Comparison of ENCODE assay signal across 21 cellular contexts in the genomic region with DNA sequence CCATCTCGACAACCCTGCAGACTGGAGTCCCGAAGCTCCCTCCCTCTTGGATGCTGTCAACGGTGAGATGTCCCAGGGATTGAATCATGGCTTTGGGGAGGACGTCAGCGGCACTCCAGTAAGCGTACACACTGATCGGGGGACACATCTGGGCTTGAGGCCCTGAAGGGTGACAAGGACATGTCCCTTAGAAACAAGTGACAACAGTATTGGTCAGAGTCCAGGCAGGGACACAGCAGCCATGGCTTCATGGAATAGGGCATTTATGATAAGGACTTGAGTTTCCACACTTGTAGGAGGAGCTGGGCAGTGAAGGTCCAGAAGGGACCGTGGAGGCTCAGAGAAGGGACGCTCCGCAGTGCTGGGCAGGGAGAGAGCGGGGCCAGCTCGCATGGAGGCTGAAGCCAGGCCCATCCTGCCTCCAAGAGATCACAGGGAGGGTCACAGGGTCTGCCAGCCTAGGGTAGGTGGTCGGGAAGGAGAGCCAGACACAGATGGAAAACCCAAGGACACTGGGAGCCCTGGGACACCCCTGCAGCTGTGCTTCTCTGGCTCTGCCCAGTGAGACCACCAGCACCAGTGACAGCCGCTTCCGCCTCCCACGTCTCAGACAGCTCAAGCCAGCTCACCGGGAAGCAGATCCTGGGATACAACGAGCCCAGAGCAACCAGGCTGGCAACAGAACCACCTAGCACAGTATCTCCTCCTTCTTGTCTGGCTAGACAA. TPM values are rescaled to one million over a fixed set of nuclear protein-coding genes. Genes with fewer than 3 reads are reported as not detected.
A peak's percentile ranks its signal among the peaks of the same experiment; 100 is the strongest.
DNase-seq lines count a peak whose midpoint lies in the region; ATAC-seq, FAIRE-seq and TF ChIP-seq lines count a peak whose summit lies in the region.
"Had no signal": no experiment of that assay in that cellular context is flagged by ENCODE, and none has a peak within 500 bp of the region (broad histone marks: within the 10 kb centered on the region; RNA-seq: fewer than 3 reads in every experiment).

No MANE protein-coding gene starts in this region.

- H3K9me3 ChIP-seq in HepG2 (ENCODE audit: low read length) (no peaks in the 10 kb centered on the region), stomach (no peaks in the 10 kb centered on the region)
- H3K9me3 ChIP-seq in CD8-positive, alpha-beta memory T cell (ENCODE audit: low read length), result no peaks in the 10 kb centered on the region
- H3K9me3 ChIP-seq: BLaER1, MG63 had no signal

- POLR2A ChIA-PET in HepG2 (lab: Yijun Ruan, JAX), result no interaction called here
- POLR2A ChIA-PET in CD8-positive, alpha-beta memory T cell (lab: Charles Lee), result no interaction called here

- no peaks in the 10 kb centered on the region for H3K4me1 Mint-ChIP-seq in CD8-positive, alpha-beta memory T cell
- peaks cover 10% of the 10 kb centered on the region for H3K4me1 Mint-ChIP-seq in glutamatergic neuron (ENCODE audit: low read depth, unreplicated experiment)

- TF ChIP-seq CTCF in coronary artery (IDR thresholded peaks at IDR 0.05), result no peak
- TF ChIP-seq CTCF in HepG2 (CRISPR knock-in tag; IDR thresholded peaks at IDR 0.05), result no peak
- TF ChIP-seq CTCF in stomach (IDR thresholded peaks at IDR 0.05), result no peak
- TF ChIP-seq CTCF in glutamatergic neuron (IDR thresholded peaks at IDR 0.05; ENCODE audit: partially characterized antibody, unreplicated experiment), result no peak

- no peaks in the 10 kb centered on the region for H4K20me1 ChIP-seq in HepG2 (ENCODE audit: insufficient read depth, low read length)
- H4K20me1 ChIP-seq: BLaER1 had no signal

- H3K36me3 ChIP-seq in HepG2 (replicated peaks in 1 of 2; ENCODE audit: control insufficient read depth in 1 of 2, insufficient read depth in 2 of 2, low read length in 2 of 2) (no peaks in the 10 kb centered on the region), stomach (no peaks in the 10 kb centered on the region)
- no peaks in the 10 kb centered on the region for H3K36me3 ChIP-seq in CD8-positive, alpha-beta memory T cell (ENCODE audit: insufficient read depth, low read length)
- H3K36me3 ChIP-seq: BLaER1, MG63 had no signal

- H3K27ac ChIP-seq in coronary artery (no peak overlapping the region), HepG2 (ENCODE audit: extremely low read length, insufficient read depth, low read length) (no peak overlapping the region), stomach (no peak overlapping the region)
- H3K27ac ChIP-seq in CD8-positive, alpha-beta memory T cell (ENCODE audit: low read depth, low read length), result no peak overlapping the region
- H3K27ac ChIP-seq: BLaER1, PC-9 had no signal

- 14% methylated on average over 6 of the region's 18 CpGs for WGBS in HepG2 (ENCODE audit: low lambda C conversion rate)
- WGBS in stomach, 5 donors, result 70 to 83% (median 81%) methylated on average over 14 to 18 of the region's 18 CpGs

- no peak for FAIRE-seq in HepG2 (lab: Jason Lieb, UNC)
- FAIRE-seq: GM12891, H54 had no signal

- peak; percentile 41 for ATAC-seq in HepG2

- intact Hi-C loops in HepG2 (cut with micrococcal nuclease; ENCODE audit: unreplicated experiment) (no loop called here), stomach (cut with DNase I; ENCODE audit: low total_unique reads) (no loop called here)

- H3K27me3 Mint-ChIP-seq in CD8-positive, alpha-beta memory T cell, result peaks cover 19 to 52% of the 10 kb centered on the region in 2 donors
- peaks cover 16% of the 10 kb centered on the region for H3K27me3 Mint-ChIP-seq in glutamatergic neuron (ENCODE audit: unreplicated experiment)

- no peaks in the 10 kb centered on the region for H3K9me3 Mint-ChIP-seq in CD8-positive, alpha-beta memory T cell
- H3K9me3 Mint-ChIP-seq in glutamatergic neuron (ENCODE audit: unreplicated experiment), result peaks cover 8% of the 10 kb centered on the region

- in situ Hi-C loops in HepG2 (cut with HindIII; ENCODE audit: extremely low pct_ligation_motif_present, low pct_unique_long_range_greater_than_20kb), result no loop called here

- no peaks in the 10 kb centered on the region for H3K4me1 ChIP-seq in HepG2 (ENCODE audit: insufficient read depth, low read length)
- peaks cover 0 to 5% (median 0%) of the 10 kb centered on the region in 4 donors for H3K4me1 ChIP-seq in stomach
- no peaks in the 10 kb centered on the region for H3K4me1 ChIP-seq in CD8-positive, alpha-beta memory T cell (ENCODE audit: insufficient read depth, low read length)

- CTCF ChIA-PET in HepG2 (lab: Yijun Ruan, JAX; ENCODE audit: low intra/inter-chr PET ratio, low total read pairs), result no interaction called here
- CTCF ChIA-PET in CD8-positive, alpha-beta memory T cell (lab: Charles Lee), result no interaction called here

- no TSS peak for BruUV-seq in HepG2 (replicated peaks; lab: Mats Ljungman, UMichigan)

- TF ChIP-seq EP300 in HepG2 (IDR thresholded peaks at IDR 0.05; ENCODE audit: low read depth in 2 of 2, low read length in 2 of 2) (no peak), HepG2 (CRISPR knock-in tag; IDR thresholded peaks at IDR 0.05; ENCODE audit: borderline replicate concordance) (no peak), stomach (IDR thresholded peaks at IDR 0.05) (no peak)

- TF ChIP-seq RAD21 in HepG2 (CRISPR knock-in tag; IDR thresholded peaks at IDR 0.05), result no peak

- H3K4me3 Mint-ChIP-seq in CD8-positive, alpha-beta memory T cell, result no peak overlapping the region
- H3K4me3 Mint-ChIP-seq in glutamatergic neuron (ENCODE audit: unreplicated experiment), result no peak overlapping the region

- H3K36me3 Mint-ChIP-seq in CD8-positive, alpha-beta memory T cell, result no peaks in the 10 kb centered on the region
- no peaks in the 10 kb centered on the region for H3K36me3 Mint-ChIP-seq in glutamatergic neuron (ENCODE audit: unreplicated experiment)

- no peak overlapping the region for H2AFZ ChIP-seq in HepG2 (ENCODE audit: low read length)
- H2AFZ ChIP-seq: PC-9 had no signal

- H3K4me3 ChIP-seq in coronary artery (no peak overlapping the region), HepG2 (replicated peaks in 1 of 3; ENCODE audit: insufficient read depth in 1 of 3, low read depth in 2 of 3, low read length in 3 of 3) (no peak overlapping the region), stomach (no peak overlapping the region)
- no peak overlapping the region for H3K4me3 ChIP-seq in CD8-positive, alpha-beta memory T cell (ENCODE audit: low read length)
- H3K4me3 ChIP-seq: BLaER1, MG63, PC-9 had no signal

- H3K9ac ChIP-seq in HepG2 (ENCODE audit: insufficient read depth, low read depth, low read length), result no peak overlapping the region
- H3K9ac ChIP-seq: BLaER1 had no signal

- H3K27ac Mint-ChIP-seq in CD8-positive, alpha-beta memory T cell, result no peak overlapping the region
- no peak overlapping the region for H3K27ac Mint-ChIP-seq in glutamatergic neuron (ENCODE audit: unreplicated experiment)

- H3K27me3 ChIP-seq in HepG2 (ENCODE audit: control insufficient read depth in 1 of 2, insufficient read depth in 2 of 2, low read length in 2 of 2) (peaks cover 6 to 16% of the 10 kb centered on the region in 2 experiments; a peak in 3 of 5 replicates), stomach (peaks cover 0 to 69% (median 7%) of the 10 kb centered on the region in 3 donors)
- H3K27me3 ChIP-seq in CD8-positive, alpha-beta memory T cell (ENCODE audit: insufficient read depth, low read length, poor library complexity, severe bottlenecking), result no peaks in the 10 kb centered on the region
- H3K27me3 ChIP-seq: BLaER1 had no signal

- H3K79me2 ChIP-seq in HepG2 (ENCODE audit: insufficient read depth, low read length), result no peaks in the 10 kb centered on the region

- TF ChIP-seq POLR2A in HepG2 (IDR thresholded peaks at IDR 0.05; ENCODE audit: insufficient read depth in 1 of 2, low read depth in 2 of 2, low read length in 2 of 2), result no peak
- TF ChIP-seq POLR2A in stomach (IDR thresholded peaks at IDR 0.05), result no peak

- no peak overlapping the region for H3K4me2 ChIP-seq in HepG2 (ENCODE audit: low read depth, low read length)
- H3K4me2 ChIP-seq: BLaER1, PC-9 had no signal

- DNase-seq in activated CD8-positive, alpha-beta memory T cell treated with anti-CD3 and anti-CD28 coated beads, Interleukin-2, amount 50 U/mL, for 48 hours, result peak; percentile 37
- no peak for DNase-seq in activated CD8-positive, alpha-beta memory T cell treated with anti-CD3 and anti-CD28 coated beads, Interleukin-2, amount 50 U/mL, for 4 hours
- DNase-seq in coronary artery (ENCODE audit: low spot score) (peak; percentile 46), HepG2 (ENCODE audit: low spot score) (no peak), stomach (peak; percentile 23), glutamatergic neuron (no peak), mucosa of gallbladder (ENCODE audit: low spot score) (no peak)
- DNase-seq in CD8-positive, alpha-beta memory T cell, result no peak
- DNase-seq: GF-D8, Karpas-422, MG63, NCI-H1092, NCI-H146, NCI-H2081, NCI-H510A treated with DMSO at 0.1 percent for 48 hours, NCI-H82, PC-9 had no signal

TF ChIP-seq in HepG2, 621 proteins besides CTCF, POLR2A, EP300 and RAD21 (continues in another document):
- TF ChIP-seq SNRNP70 (IDR thresholded peaks at IDR 0.05; ENCODE audit: low read depth, low read length) (no peak), ZNF33A (CRISPR knock-in tag; IDR thresholded peaks at IDR 0.05; ENCODE audit: borderline replicate concordance) (no peak)

RNA-seq across cellular contexts. Expression of gene RFPL3, which starts 22.9 kb away (rescaled TPM):
- not detected in 2 replicates for total RNA-seq in HepG2 (2016; rRNA removed; fragmentation: Illumina TruSeq; extraction: Trizol)
- not detected in 2 replicates for total RNA-seq in HepG2 (2016; cell fraction: cytosol; rRNA removed; fragmentation: Illumina TruSeq; extraction: Trizol; ENCODE audit: low read depth)
- total RNA-seq in HepG2 (2016; cell fraction: insoluble cytoplasmic fraction; rRNA removed; fragmentation: Illumina TruSeq; extraction: Trizol), result not detected in 2 replicates
- total RNA-seq in HepG2 (2016; cell fraction: membrane; rRNA removed; fragmentation: Illumina TruSeq; extraction: Trizol), result not detected in 2 replicates
- total RNA-seq in HepG2 (2016; cell fraction: nucleus; rRNA removed; fragmentation: Illumina TruSeq; extraction: Trizol), result not detected in 2 replicates
- not detected in 2 replicates for polyA plus RNA-seq in HepG2 (2011; rRNA removed)
- polyA plus RNA-seq in HepG2 (2011; cell fraction: cytosol; rRNA removed), result not detected in 2 replicates
- not detected in 2 replicates for polyA plus RNA-seq in HepG2 (2011; cell fraction: nucleus; rRNA removed)
- not detected in 2 replicates for polyA plus RNA-seq in HepG2 (2012)
- polyA plus RNA-seq in HepG2 (2016; cell fraction: cytosol; fragmentation: Illumina TruSeq; extraction: Trizol; ENCODE audit: low read depth), result not detected in 2 replicates
- polyA plus RNA-seq in HepG2 (2016; cell fraction: insoluble cytoplasmic fraction; fragmentation: Illumina TruSeq; extraction: Trizol; ENCODE audit: low read depth), result not detected in 2 replicates
- not detected in 2 replicates for polyA plus RNA-seq in HepG2 (2016; cell fraction: membrane; fragmentation: Illumina TruSeq; extraction: Trizol; ENCODE audit: low read depth)
- polyA plus RNA-seq in HepG2 (2016; cell fraction: nucleus; fragmentation: Illumina TruSeq; extraction: Trizol; ENCODE audit: insufficient read depth, low read depth), result not detected in 2 replicates
- not detected in 2 replicates for polyA minus RNA-seq in HepG2 (2011; rRNA and poly(A)+ RNA removed; ENCODE audit: low replicate concordance)
- polyA minus RNA-seq in HepG2 (2011; cell fraction: cytosol; rRNA and poly(A)+ RNA removed), result not detected in 2 replicates
- not detected in 2 replicates for polyA minus RNA-seq in HepG2 (2011; cell fraction: nucleus; rRNA and poly(A)+ RNA removed)
- total RNA-seq in stomach, result not detected
- polyA plus RNA-seq in stomach, result not detected
- total RNA-seq in CD8-positive, alpha-beta memory T cell, result not detected
- polyA plus RNA-seq in CD8-positive, alpha-beta memory T cell, result not detected
- not detected for total RNA-seq in glutamatergic neuron (ENCODE audit: unreplicated experiment)
- total RNA-seq in mucosa of gallbladder, result not detected
- total RNA-seq: A172, PC-9 had no signal

Comparison
In these comparisons a context has a peak if more than half of its experiments do, and no peak if none do; other contexts are left out.
1. DNase-seq: peak in activated CD8-positive, alpha-beta memory T cell treated with anti-CD3 and anti-CD28 coated beads, Interleukin-2, amount 50 U/mL, for 48 hours (single experiment), coronary artery (single experiment) and stomach (single experiment); none in activated CD8-positive, alpha-beta memory T cell treated with anti-CD3 and anti-CD28 coated beads, Interleukin-2, amount 50 U/mL, for 4 hours (single experiment), HepG2 (single experiment), CD8-positive, alpha-beta memory T cell (0 of 5), glutamatergic neuron (single experiment) and mucosa of gallbladder (single experiment).